In the genomic region with DNA sequence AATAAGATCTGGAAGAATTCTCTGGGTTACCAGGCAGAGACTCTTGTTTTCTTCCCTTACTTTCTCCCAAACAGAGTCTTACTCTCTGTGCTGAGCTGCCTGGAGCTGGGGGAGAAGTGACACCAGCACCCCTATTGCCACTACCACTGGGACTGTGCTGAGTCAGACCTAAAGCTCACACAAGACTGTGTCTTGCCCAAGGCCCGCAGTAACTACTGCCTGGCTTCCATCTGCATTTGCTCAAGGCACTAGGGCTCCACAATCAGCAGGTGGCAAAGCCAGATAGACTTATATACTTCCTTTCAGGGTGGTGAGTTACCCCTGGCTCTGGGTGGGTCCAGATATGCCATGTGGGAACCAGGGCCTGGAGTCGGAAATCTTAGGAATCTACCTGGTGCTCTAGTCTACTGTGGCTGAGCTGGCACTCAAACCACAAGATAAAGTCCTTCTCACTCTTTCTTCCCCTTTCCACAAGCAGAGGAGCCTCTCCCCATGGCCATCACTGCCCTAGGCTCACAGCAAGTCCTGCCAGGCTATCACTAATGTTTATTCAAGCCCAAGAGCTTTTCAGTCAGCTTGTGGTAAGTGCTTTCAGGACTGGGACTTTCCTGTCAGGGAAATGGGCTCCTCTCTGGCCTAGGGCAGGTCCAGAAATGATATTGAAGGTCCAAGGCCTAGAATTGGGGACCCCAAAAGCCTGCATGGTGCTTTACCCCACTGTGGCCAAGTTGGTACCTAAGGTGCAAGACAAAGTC, we compare ENCODE assay signal across 1 cellular context.
TF ChIP-seq lines count a peak whose summit lies in the region.

No MANE protein-coding gene starts in this region.

TF ChIP-seq in GM12878, 131 proteins besides CTCF, POLR2A, EP300 and RAD21:
- TF ChIP-seq, protein P1, sequence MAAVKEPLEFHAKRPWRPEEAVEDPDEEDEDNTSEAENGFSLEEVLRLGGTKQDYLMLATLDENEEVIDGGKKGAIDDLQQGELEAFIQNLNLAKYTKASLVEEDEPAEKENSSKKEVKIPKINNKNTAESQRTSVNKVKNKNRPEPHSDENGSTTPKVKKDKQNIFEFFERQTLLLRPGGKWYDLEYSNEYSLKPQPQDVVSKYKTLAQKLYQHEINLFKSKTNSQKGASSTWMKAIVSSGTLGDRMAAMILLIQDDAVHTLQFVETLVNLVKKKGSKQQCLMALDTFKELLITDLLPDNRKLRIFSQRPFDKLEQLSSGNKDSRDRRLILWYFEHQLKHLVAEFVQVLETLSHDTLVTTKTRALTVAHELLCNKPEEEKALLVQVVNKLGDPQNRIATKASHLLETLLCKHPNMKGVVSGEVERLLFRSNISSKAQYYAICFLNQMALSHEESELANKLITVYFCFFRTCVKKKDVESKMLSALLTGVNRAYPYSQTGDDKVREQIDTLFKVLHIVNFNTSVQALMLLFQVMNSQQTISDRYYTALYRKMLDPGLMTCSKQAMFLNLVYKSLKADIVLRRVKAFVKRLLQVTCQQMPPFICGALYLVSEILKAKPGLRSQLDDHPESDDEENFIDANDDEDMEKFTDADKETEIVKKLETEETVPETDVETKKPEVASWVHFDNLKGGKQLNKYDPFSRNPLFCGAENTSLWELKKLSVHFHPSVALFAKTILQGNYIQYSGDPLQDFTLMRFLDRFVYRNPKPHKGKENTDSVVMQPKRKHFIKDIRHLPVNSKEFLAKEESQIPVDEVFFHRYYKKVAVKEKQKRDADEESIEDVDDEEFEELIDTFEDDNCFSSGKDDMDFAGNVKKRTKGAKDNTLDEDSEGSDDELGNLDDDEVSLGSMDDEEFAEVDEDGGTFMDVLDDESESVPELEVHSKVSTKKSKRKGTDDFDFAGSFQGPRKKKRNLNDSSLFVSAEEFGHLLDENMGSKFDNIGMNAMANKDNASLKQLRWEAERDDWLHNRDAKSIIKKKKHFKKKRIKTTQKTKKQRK (IDR thresholded peaks at IDR 0.05; ENCODE audit: low read depth, low read length): no peak
- no peak for TF ChIP-seq HDAC2 (IDR thresholded peaks at IDR 0.05)
- no peak for TF ChIP-seq STAT3 (IDR thresholded peaks at IDR 0.05; ENCODE audit: low read depth, low read length)
- no peak for TF ChIP-seq ZBTB11 (CRISPR knock-in tag; IDR thresholded peaks at IDR 0.05)
- TF ChIP-seq ZSCAN29 (IDR thresholded peaks at IDR 0.05): no peak
- TF ChIP-seq YY1 (IDR thresholded peaks at IDR 0.05; ENCODE audit: low read depth, low read length): no peak
- no peak for TF ChIP-seq RFX5 (IDR thresholded peaks at IDR 0.05; ENCODE audit: low read depth, low read length)
- TF ChIP-seq SIX5 (IDR thresholded peaks at IDR 0.05; ENCODE audit: low read depth, low read length, severe bottlenecking): no peak
TF ChIP-seq in GM12878: peak in this region for 0.
